In the genomic region with DNA sequence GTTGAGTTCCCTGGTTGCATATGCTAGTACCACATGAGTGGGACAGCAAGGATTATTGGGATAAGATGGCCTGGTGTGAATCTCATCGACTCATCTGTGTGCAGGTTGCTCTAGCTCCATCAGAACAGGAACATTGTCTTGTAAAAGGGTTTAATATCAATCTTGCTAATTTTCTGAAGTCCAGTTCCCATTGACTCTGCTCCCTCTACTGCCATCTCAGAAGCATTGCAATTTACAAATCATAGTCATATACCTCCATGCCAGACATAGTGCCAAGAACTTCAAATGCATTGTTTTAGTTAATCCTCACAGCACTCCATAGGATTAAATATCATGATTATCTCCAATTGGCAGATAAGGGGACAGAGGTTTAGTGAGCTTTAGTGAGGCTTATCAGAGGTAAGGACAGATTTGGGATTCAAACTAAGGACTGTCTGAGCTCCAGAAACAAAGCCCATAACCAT, we compare ENCODE assay signal across 1 cellular context.
TF ChIP-seq lines count a peak whose summit lies in the region.

No MANE protein-coding gene starts in this region.

TF ChIP-seq in H1, 55 proteins besides CTCF, POLR2A, EP300 and RAD21:
- TF ChIP-seq CTBP2 (IDR thresholded peaks at IDR 0.05; ENCODE audit: borderline replicate concordance, insufficient read depth, insufficient read length, low read length) (no peak), EGR1 (IDR thresholded peaks at IDR 0.05; ENCODE audit: borderline replicate concordance, low read depth, low read length) (no peak), CHD1 (IDR thresholded peaks at IDR 0.05; ENCODE audit: low read depth, low read length) (no peak), TAF7 (optimal IDR thresholded peaks at IDR 0.05; ENCODE audit: borderline replicate concordance, low read depth, low read length) (no peak), KDM4A (IDR thresholded peaks at IDR 0.05; ENCODE audit: low read depth, low read length, severe bottlenecking) (no peak), RNF2 (IDR thresholded peaks at IDR 0.05; ENCODE audit: borderline replicate concordance, low read depth, low read length, missing control alignments, poor library complexity, severe bottlenecking) (no peak), SIX5 (IDR thresholded peaks at IDR 0.05; ENCODE audit: low read depth, low read length) (no peak), FOSL1 (IDR thresholded peaks at IDR 0.05; ENCODE audit: insufficient read depth, low read depth, low read length) (no peak), ASH2L (IDR thresholded peaks at IDR 0.05; ENCODE audit: low read length) (no peak), TEAD4 (IDR thresholded peaks at IDR 0.05; ENCODE audit: low read depth, low read length) (no peak), RXRA (IDR thresholded peaks at IDR 0.05; ENCODE audit: insufficient read depth, low read depth, low read length) (no peak), SP1 (IDR thresholded peaks at IDR 0.05; ENCODE audit: low read depth, low read length) (no peak)
- TF ChIP-seq, protein P1, sequence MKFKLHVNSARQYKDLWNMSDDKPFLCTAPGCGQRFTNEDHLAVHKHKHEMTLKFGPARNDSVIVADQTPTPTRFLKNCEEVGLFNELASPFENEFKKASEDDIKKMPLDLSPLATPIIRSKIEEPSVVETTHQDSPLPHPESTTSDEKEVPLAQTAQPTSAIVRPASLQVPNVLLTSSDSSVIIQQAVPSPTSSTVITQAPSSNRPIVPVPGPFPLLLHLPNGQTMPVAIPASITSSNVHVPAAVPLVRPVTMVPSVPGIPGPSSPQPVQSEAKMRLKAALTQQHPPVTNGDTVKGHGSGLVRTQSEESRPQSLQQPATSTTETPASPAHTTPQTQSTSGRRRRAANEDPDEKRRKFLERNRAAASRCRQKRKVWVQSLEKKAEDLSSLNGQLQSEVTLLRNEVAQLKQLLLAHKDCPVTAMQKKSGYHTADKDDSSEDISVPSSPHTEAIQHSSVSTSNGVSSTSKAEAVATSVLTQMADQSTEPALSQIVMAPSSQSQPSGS (IDR thresholded peaks at IDR 0.05; ENCODE audit: low read length), result no peak
- TF ChIP-seq, protein P2, sequence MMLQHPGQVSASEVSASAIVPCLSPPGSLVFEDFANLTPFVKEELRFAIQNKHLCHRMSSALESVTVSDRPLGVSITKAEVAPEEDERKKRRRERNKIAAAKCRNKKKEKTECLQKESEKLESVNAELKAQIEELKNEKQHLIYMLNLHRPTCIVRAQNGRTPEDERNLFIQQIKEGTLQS (IDR thresholded peaks at IDR 0.05; ENCODE audit: insufficient read depth, low read depth, low read length), result no peak
